ENCODE assay signal across 1 cellular context in the genomic region with DNA sequence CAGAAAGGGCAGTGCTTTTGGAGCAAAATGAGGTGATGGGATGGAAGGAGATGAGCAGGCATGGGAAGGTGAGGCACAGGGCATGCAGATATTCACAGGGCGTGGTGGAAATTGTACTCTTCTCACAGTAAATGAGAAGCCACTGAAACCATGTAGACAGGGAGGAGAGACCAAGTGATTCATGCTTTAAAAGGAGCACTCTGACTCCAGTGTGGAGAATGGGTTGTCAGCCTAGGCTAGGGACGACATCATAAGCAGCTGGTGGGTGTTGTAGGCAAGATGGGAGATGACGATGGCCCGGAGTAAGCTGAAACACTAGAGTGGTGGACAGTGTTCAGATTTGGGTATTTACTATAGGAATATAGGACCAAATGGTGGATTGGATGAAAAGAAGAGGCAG.
TF ChIP-seq lines count a peak whose summit lies in the region.

No MANE protein-coding gene starts in this region.

TF ChIP-seq in IMR-90, 13 proteins besides CTCF, POLR2A, EP300 and RAD21:
- no peak for TF ChIP-seq RFX5 (IDR thresholded peaks at IDR 0.05; ENCODE audit: low read depth, low read length)
TF ChIP-seq in IMR-90: peak in this region for 0.
